12 cellular contexts compared by ENCODE assay signal in the genomic region with DNA sequence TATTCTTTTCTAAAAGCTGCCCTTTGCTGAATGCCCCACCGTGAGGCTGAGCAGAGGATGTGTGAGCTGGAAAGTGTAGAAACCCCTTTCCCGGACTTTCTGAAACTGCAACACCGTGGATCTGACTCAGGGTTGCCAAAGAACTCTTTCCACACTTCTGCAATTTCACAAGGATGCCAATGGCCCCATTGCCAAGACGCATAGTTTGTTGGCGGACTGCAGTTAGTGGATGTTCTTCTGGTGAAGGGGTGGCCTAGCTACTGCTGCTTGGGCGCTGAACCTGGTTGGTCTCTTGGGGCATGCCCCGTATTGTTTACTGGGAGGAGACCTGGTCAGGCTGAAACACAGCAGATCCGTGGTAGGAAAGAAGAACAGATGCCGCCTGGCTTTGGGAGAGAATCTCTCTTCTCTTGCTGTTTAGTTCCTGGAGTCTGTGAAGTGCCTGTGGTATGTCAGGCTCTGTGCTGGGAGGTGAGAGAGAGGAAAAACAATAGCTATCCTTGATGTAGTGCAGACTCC. TPM values are rescaled to one million over a fixed set of nuclear protein-coding genes. Genes with fewer than 3 reads are reported as not detected.
DNase-seq lines count a peak whose midpoint lies in the region; ATAC-seq and TF ChIP-seq lines count a peak whose summit lies in the region.
"Had no signal": no experiment of that assay in that cellular context is flagged by ENCODE, and none has a peak within 500 bp of the region (broad histone marks: within the 10 kb centered on the region; RNA-seq: fewer than 3 reads in every experiment).

No MANE protein-coding gene starts in this region.

- 37 to 78% methylated on average over 3 to 9 of the region's 9 CpGs for WGBS in transverse colon (ENCODE audit: low coverage in 1 of 2), 2 donors

- H3K4me1 Mint-ChIP-seq in activated T-cell treated with anti-CD3 and anti-CD28 coated beads, Interleukin-2, amount 50 U/mL, for 72 hours (ENCODE audit: low read depth) = peaks cover 53% of the 10 kb centered on the region
- peaks cover 61% of the 10 kb centered on the region for H3K4me1 Mint-ChIP-seq in brain

- no peak overlapping the region for H3K4me3 ChIP-seq in mucosa of descending colon
- no peak overlapping the region for H3K4me3 ChIP-seq in transverse colon

- H3K4me1 ChIP-seq in mucosa of descending colon (ENCODE audit: low read depth) (peaks cover 5% of the 10 kb centered on the region), transverse colon (peaks cover 24 to 34% (median 29%) of the 10 kb centered on the region in 4 donors)

- in situ Hi-C loops in transverse colon (cut with MboI; ENCODE audit: low pct_ligation_motif_present in 1 of 4, low pct_unique_long_range_greater_than_20kb in 1 of 4, low sequenced_read_pairs in 3 of 4) = no loop called here

- no peaks in the 10 kb centered on the region for H3K9me3 Mint-ChIP-seq in activated T-cell treated with anti-CD3 and anti-CD28 coated beads, Interleukin-2, amount 50 U/mL, for 72 hours
- no peaks in the 10 kb centered on the region for H3K9me3 Mint-ChIP-seq in brain
- H3K9me3 Mint-ChIP-seq: activated T-cell treated with anti-CD3 and anti-CD28 coated beads, Interleukin-2, amount 50 U/mL, for 4 hours had no signal

- no peaks in the 10 kb centered on the region for H3K9me3 ChIP-seq in mucosa of descending colon
- no peaks in the 10 kb centered on the region for H3K9me3 ChIP-seq in transverse colon

- H3K27me3 ChIP-seq in transverse colon = no peaks in the 10 kb centered on the region

- ATAC-seq in activated T-cell treated with anti-CD3 and anti-CD28 coated beads, Interleukin-2, amount 50 U/mL, for 72 hours (replicated peaks in 1 of 2) = no peak
- peak; percentile 19 for ATAC-seq in mucosa of descending colon
- ATAC-seq in GM19397 (IDR thresholded peaks at IDR 0.05; ENCODE audit: unreplicated experiment) = no peak
- ATAC-seq: activated T-cell treated with anti-CD3 and anti-CD28 coated beads, Interleukin-2, amount 50 U/mL, for 4 hours; esophagus mucosa; HCT116 had no signal

- intact Hi-C loops in mucosa of descending colon (cut with DNase I, micrococcal nuclease) (no loop called here), transverse colon (cut with DNase I; ENCODE audit: low total_unique reads) (no loop called here)

- peaks cover 5 to 28% of the 10 kb centered on the region in 2 donors for H3K36me3 Mint-ChIP-seq in activated T-cell treated with anti-CD3 and anti-CD28 coated beads, Interleukin-2, amount 50 U/mL, for 72 hours (ENCODE audit: insufficient read depth in 2 of 2)
- no peaks in the 10 kb centered on the region for H3K36me3 Mint-ChIP-seq in brain

- no peak for TF ChIP-seq POLR2A in transverse colon (IDR thresholded peaks at IDR 0.05)

- H3K27ac Mint-ChIP-seq in activated T-cell treated with anti-CD3 and anti-CD28 coated beads, Interleukin-2, amount 50 U/mL, for 72 hours = peak overlapping the region; percentile 46
- peak overlapping the region; percentile 15 to 86 (median 60) for H3K27ac Mint-ChIP-seq in brain

- no peak overlapping the region for H3K4me3 Mint-ChIP-seq in activated T-cell treated with anti-CD3 and anti-CD28 coated beads, Interleukin-2, amount 50 U/mL, for 72 hours
- H3K4me3 Mint-ChIP-seq in brain = no peak overlapping the region
- H3K4me3 Mint-ChIP-seq: activated T-cell treated with anti-CD3 and anti-CD28 coated beads, Interleukin-2, amount 50 U/mL, for 4 hours had no signal

- peak; percentile 29 for TF ChIP-seq EP300 in transverse colon (IDR thresholded peaks at IDR 0.05; ENCODE audit: low read depth)

- DNase-seq in activated T-cell treated with anti-CD3 and anti-CD28 coated beads, Interleukin-2, amount 50 U/mL, for 72 hours = no peak
- no peak for DNase-seq in activated T-cell treated with anti-CD3 and anti-CD28 coated beads, Interleukin-2, amount 50 U/mL, for 48 hours
- DNase-seq in mucosa of descending colon = no peak
- DNase-seq in transverse colon = peak; percentile 31
- DNase-seq in mesenteric fat pad (ENCODE audit: low spot score) = no peak
- DNase-seq in NCI-H1694 (lab: John Stamatoyannopoulos, UW) = no peak
- DNase-seq: activated T-cell treated with anti-CD3 and anti-CD28 coated beads, Interleukin-2, amount 50 U/mL, for 4 hours; RPMI8226 had no signal

- peak overlapping the region; percentile 59 to 88 (median 77) for H3K27ac ChIP-seq in transverse colon

- H3K36me3 ChIP-seq in mucosa of descending colon (ENCODE audit: low read depth) = no peaks in the 10 kb centered on the region
- H3K36me3 ChIP-seq in transverse colon = no peaks in the 10 kb centered on the region

- H3K27me3 Mint-ChIP-seq in activated T-cell treated with anti-CD3 and anti-CD28 coated beads, Interleukin-2, amount 50 U/mL, for 72 hours (ENCODE audit: low read depth) = no peaks in the 10 kb centered on the region
- no peaks in the 10 kb centered on the region for H3K27me3 Mint-ChIP-seq in brain

- TF ChIP-seq CTCF in brain (conservative IDR thresholded peaks at IDR 0.05) (no peak), mucosa of descending colon (IDR thresholded peaks at IDR 0.05) (no peak), transverse colon (IDR thresholded peaks at IDR 0.05) (no peak)

RNA-seq across cellular contexts. Expression of a gene that starts 26.7 kb away (rescaled TPM):
- 100 to 1,000 TPM; 364 to 421 TPM for total RNA-seq in activated T-cell treated with anti-CD3 and anti-CD28 coated beads, Interleukin-2, amount 50 U/mL, for 72 hours
- 43.1 TPM for polyA plus RNA-seq in brain (ENCODE audit: insufficient read depth, low read depth, low replicate concordance)
- total RNA-seq in mucosa of descending colon = 10 to 100 TPM; 27.2 to 43.2 (median 29.6) TPM
- 10 to 100 TPM in 3 of 4 donors, 1 to 10 TPM in 1; 7.9 to 23.1 (median 14.0) TPM for total RNA-seq in transverse colon
- 67.6 TPM for total RNA-seq in mesenteric fat pad
